1 cellular context compared by ENCODE assay signal in the genomic region with DNA sequence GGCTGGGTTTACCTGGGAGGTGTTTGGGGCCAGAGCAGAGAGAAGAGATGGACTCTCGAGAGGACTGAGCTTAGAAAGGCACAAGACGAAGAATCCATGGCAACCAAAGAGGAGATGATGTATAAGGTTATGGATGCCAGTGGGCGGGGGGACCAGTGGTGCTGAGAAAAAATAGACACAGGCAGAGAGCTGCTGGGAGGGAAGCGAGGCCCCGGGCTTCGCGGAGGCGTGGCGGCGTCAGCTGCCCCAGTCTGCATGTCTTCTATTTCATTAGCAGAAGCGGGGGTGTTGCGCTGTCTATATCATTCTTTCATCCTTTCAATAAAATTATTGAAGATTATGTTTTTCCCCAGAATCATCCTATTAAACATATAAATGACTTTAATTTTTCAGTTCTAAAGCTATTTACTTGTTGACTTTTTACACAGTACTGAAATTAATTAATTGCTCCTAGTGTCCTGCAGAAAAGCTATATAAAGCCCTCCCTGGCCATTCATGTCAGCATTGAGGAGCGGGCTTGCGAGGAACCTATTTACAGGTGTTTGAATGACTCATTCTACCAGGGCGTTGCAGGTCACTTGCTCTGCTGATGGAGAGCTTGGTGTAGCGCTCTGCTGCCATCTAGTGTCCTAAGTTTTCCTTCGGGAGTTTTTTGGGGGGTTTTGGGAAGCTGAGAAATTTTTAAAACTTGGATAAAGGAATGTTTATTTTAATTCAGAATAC.
A peak's percentile ranks its signal among the peaks of the same experiment; 100 is the strongest.
TF ChIP-seq lines count a peak whose summit lies in the region.

No MANE protein-coding gene starts in this region.

TF ChIP-seq in IMR-90, 13 proteins besides CTCF, POLR2A, EP300 and RAD21 (continued from another document):
- TF ChIP-seq CEBPB (IDR thresholded peaks at IDR 0.05; ENCODE audit: low read depth, low read length) (no peak), FOS (IDR thresholded peaks at IDR 0.05; ENCODE audit: low read depth, low read length) (no peak), NFE2L2 (IDR thresholded peaks at IDR 0.05; ENCODE audit: low read depth, low read length) (no peak), RCOR1 (IDR thresholded peaks at IDR 0.05; ENCODE audit: insufficient replicate concordance, low read length) (peak; percentile 24), SMC3 (IDR thresholded peaks at IDR 0.05; ENCODE audit: low read depth, low read length) (peak; percentile 72), MAZ (IDR thresholded peaks at IDR 0.05; ENCODE audit: borderline replicate concordance, low read depth, low read length) (no peak)
